Comparison of ENCODE assay signal across 8 cellular contexts in genomic region chr17:21042434-21043295, GRCh38. TPM values are rescaled to one million over a fixed set of nuclear protein-coding genes. Genes with fewer than 3 reads are reported as not detected.
DNase-seq lines count a peak whose midpoint lies in the region; ATAC-seq and TF ChIP-seq lines count a peak whose summit lies in the region.

Gene USP22, minus strand, starts transcription at chr17:21043011. Its CDS starts 176 bp downstream, at chr17:21042835.

- peak; percentile 50 for TF ChIP-seq POLR2A in HCT116 (IDR thresholded peaks at IDR 0.05; ENCODE audit: borderline replicate concordance, extremely low read depth, insufficient read depth, insufficient read length)
- TF ChIP-seq POLR2A in tibial nerve (IDR thresholded peaks at IDR 0.05), result peak; percentile 97

- H3K4me2 ChIP-seq in HCT116 (ENCODE audit: low read length), result peak within 1 kb of the TSS; percentile 74

- peak within 1 kb of the TSS; percentile 3 for H2AFZ ChIP-seq in HCT116 (ENCODE audit: low read depth, low read length, poor library complexity, severe bottlenecking)

- intact Hi-C loops in HCT116 (cut with micrococcal nuclease), result loop anchor here (2.0 to 5.0 kb wide), 4 partner anchors 75 to 470 kb away; partner anchors contain the start of gene TMEM11
- intact Hi-C loops in activated CD4-positive, alpha-beta memory T cell treated with anti-CD3 and anti-CD28 coated beads for 36 hours (cut with micrococcal nuclease), result loop anchor here (1.0 to 5.0 kb wide), 7 partner anchors 8 to 415 kb away; partner anchors contain the start of gene TMEM11
- intact Hi-C loops in naive thymus-derived CD4-positive, alpha-beta T cell (cut with micrococcal nuclease), result loop anchor here (1.0 to 10.0 kb wide), 18 partner anchors 8 to 1665 kb away; partner anchors contain the start of genes DHRS7B (in 2 of the 2), MAP2K3 (in 2 of the 2), NATD1 (in 2 of the 2) and TMEM11 (in 2 of the 2)

- peak within 1 kb of the TSS; percentile 77 to 94 for H3K4me3 ChIP-seq in HCT116 (replicated peaks in 1 of 2; ENCODE audit: low read depth in 1 of 2, low read length in 2 of 2)
- peak within 1 kb of the TSS; percentile 79 for H3K4me3 ChIP-seq in naive thymus-derived CD4-positive, alpha-beta T cell (ENCODE audit: low read length)
- H3K4me3 ChIP-seq in tibial nerve, result peak within 1 kb of the TSS; percentile 88 to 100 (median 94)

- peak within 1 kb of the TSS; percentile 95 for H3K27ac Mint-ChIP-seq in activated CD4-positive, alpha-beta memory T cell treated with anti-CD3 and anti-CD28 coated beads for 36 hours
- peak within 1 kb of the TSS; percentile 91 to 97 (median 94) for H3K27ac Mint-ChIP-seq in naive thymus-derived CD4-positive, alpha-beta T cell

- no peaks in the 10 kb centered on the region for H3K9me3 Mint-ChIP-seq in activated CD4-positive, alpha-beta memory T cell treated with anti-CD3 and anti-CD28 coated beads for 36 hours
- peaks cover 0 to 2% (median 0%) of the 10 kb centered on the region in 11 donors for H3K9me3 Mint-ChIP-seq in naive thymus-derived CD4-positive, alpha-beta T cell

- H3K9ac ChIP-seq in HCT116 (ENCODE audit: low read length), result peak within 1 kb of the TSS; percentile 95

- no peaks in the 10 kb centered on the region for H3K9me2 ChIP-seq in HCT116 (ENCODE audit: insufficient read depth)

- RAD21 ChIA-PET in HCT116 (lab: Charles Lee; ENCODE audit: low non-redundant PET in 1 of 2, low total read pairs in 2 of 2, uncharacterized antibody in 2 of 2, unreplicated experiment in 2 of 2), result interaction anchor here in 1 of 2 experiments (0.7 kb wide), 1 partner anchor 87 kb away, joined by 7 read pairs; no protein-coding TSS in a partner anchor

- peaks cover 14% of the 10 kb centered on the region for H4K20me1 ChIP-seq in HCT116 (ENCODE audit: insufficient read depth)

- POLR2A ChIA-PET in HCT116 (lab: Charles Lee), result interaction anchor here (0.8 to 2.5 kb wide), 9 partner anchors 8 to 244 kb away, joined by 3 to 12 read pairs (median 3); partner anchors contain the start of gene DHRS7B
- POLR2A ChIA-PET in activated CD4-positive, alpha-beta memory T cell treated with anti-CD3 and anti-CD28 coated beads for 36 hours (lab: Charles Lee), result interaction anchor here (0.8 to 3.6 kb wide), 12 partner anchors 8 to 245 kb away, joined by 3 to 26 read pairs (median 4); partner anchors contain the start of gene TMEM11
- POLR2A ChIA-PET in naive thymus-derived CD4-positive, alpha-beta T cell (lab: Charles Lee), result interaction anchor here (0.6 to 3.3 kb wide), 21 partner anchors 8 to 1065 kb away, joined by 3 to 20 read pairs (median 4); partner anchors contain the start of genes AKAP10, DHRS7B, NATD1 and TMEM11

- TF ChIP-seq CTCF in HCT116 (IDR thresholded peaks at IDR 0.05 in 2 of 3, conservative IDR thresholded peaks at IDR 0.05 in 1 of 3; ENCODE audit: borderline replicate concordance in 1 of 3, insufficient read depth in 1 of 3, low read depth in 2 of 3, low read length in 2 of 3), result no peak
- peak in 2 of 5 experiments; percentile 38 to 54 for TF ChIP-seq CTCF in tibial nerve (IDR thresholded peaks at IDR 0.05)

- ATAC-seq in HCT116 (peak; percentile 76), esophagus mucosa (peak; percentile 92)
- peak; percentile 65 for ATAC-seq in naive thymus-derived CD4-positive, alpha-beta T cell

- peak in 1 of 2 donors; percentile 73 for TF ChIP-seq EP300 in tibial nerve (IDR thresholded peaks at IDR 0.05)

- H3K4me3 Mint-ChIP-seq in activated CD4-positive, alpha-beta memory T cell treated with anti-CD3 and anti-CD28 coated beads for 36 hours, result peak within 1 kb of the TSS; percentile 98
- H3K4me3 Mint-ChIP-seq in naive thymus-derived CD4-positive, alpha-beta T cell, result peak within 1 kb of the TSS; percentile 90 to 97 (median 94)

- CTCF ChIA-PET in HCT116 (lab: Charles Lee), result interaction anchor here (0.7 to 2.7 kb wide), 13 partner anchors 10 to 415 kb away, joined by 3 to 20 read pairs (median 6); no protein-coding TSS in a partner anchor
- CTCF ChIA-PET in activated CD4-positive, alpha-beta memory T cell treated with anti-CD3 and anti-CD28 coated beads for 36 hours (lab: Charles Lee), result interaction anchor here (0.6 to 3.8 kb wide), 23 partner anchors 9 to 503 kb away, joined by 3 to 40 read pairs (median 5); partner anchors contain the start of gene DHRS7B
- CTCF ChIA-PET in naive thymus-derived CD4-positive, alpha-beta T cell (lab: Charles Lee), result interaction anchor here (0.8 to 2.3 kb wide), 13 partner anchors 8 to 470 kb away, joined by 3 to 10 read pairs (median 5); partner anchors contain the start of gene TMEM11

- TF ChIP-seq RAD21 in HCT116 (IDR thresholded peaks at IDR 0.05; ENCODE audit: low read depth), result no peak

- peaks cover 25% of the 10 kb centered on the region for H3K4me1 Mint-ChIP-seq in activated CD4-positive, alpha-beta memory T cell treated with anti-CD3 and anti-CD28 coated beads for 36 hours (ENCODE audit: low read depth)
- peaks cover 18 to 49% (median 35%) of the 10 kb centered on the region in 7 donors for H3K4me1 Mint-ChIP-seq in naive thymus-derived CD4-positive, alpha-beta T cell

- DNase-seq in SHP77 treated with DMSO at 0.1 percent for 48 hours (lab: John Stamatoyannopoulos, UW) (peak; percentile 45), SHP77 (lab: John Stamatoyannopoulos, UW) (no peak), HCT116 (ENCODE audit: low read depth, low spot score) (no peak), M059J (ENCODE audit: low read depth) (no peak), tibial nerve (ENCODE audit: low spot score in 2 of 2) (no peak)
- peak; percentile 56 for DNase-seq in activated CD4-positive, alpha-beta memory T cell treated with anti-CD3 and anti-CD28 coated beads for 36 hours
- DNase-seq in naive thymus-derived CD4-positive, alpha-beta T cell, result peak in 3 of 9 donors; percentile 84 to 93 (median 89)

- H3K27ac ChIP-seq in HCT116 (ENCODE audit: low read depth, low read length) (peak within 1 kb of the TSS; percentile 100), tibial nerve (peak within 1 kb of the TSS; percentile 99 to 100 (median 100))
- H3K27ac ChIP-seq in naive thymus-derived CD4-positive, alpha-beta T cell (ENCODE audit: low read depth, low read length), result peak within 1 kb of the TSS; percentile 100

- H3K27me3 Mint-ChIP-seq in activated CD4-positive, alpha-beta memory T cell treated with anti-CD3 and anti-CD28 coated beads for 36 hours, result no peaks in the 10 kb centered on the region
- H3K27me3 Mint-ChIP-seq in naive thymus-derived CD4-positive, alpha-beta T cell, result no peaks in the 10 kb centered on the region

- no TSS peak for BruUV-seq in HCT116 (replicated peaks; lab: Mats Ljungman, UMichigan)

- H3K36me3 Mint-ChIP-seq in activated CD4-positive, alpha-beta memory T cell treated with anti-CD3 and anti-CD28 coated beads for 36 hours, result peaks cover 8% of the 10 kb centered on the region
- peaks cover 0 to 2% (median 0%) of the 10 kb centered on the region in 5 donors for H3K36me3 Mint-ChIP-seq in naive thymus-derived CD4-positive, alpha-beta T cell

- WGBS in tibial nerve, 2 donors, result 1% methylated on average over 47 to 91 of the region's 91 CpGs

- H3K9me3 ChIP-seq in HCT116 (ENCODE audit: control insufficient read depth in 1 of 2, insufficient read depth in 1 of 2, low read depth in 1 of 2, low read length in 2 of 2), result no peaks in the 10 kb centered on the region
- H3K9me3 ChIP-seq in naive thymus-derived CD4-positive, alpha-beta T cell (ENCODE audit: control insufficient read depth in 2 of 3, low read length in 3 of 3), result no peaks in the 10 kb centered on the region
- H3K9me3 ChIP-seq in tibial nerve, result no peaks in the 10 kb centered on the region

- no peaks in the 10 kb centered on the region for H3K27me3 ChIP-seq in HCT116 (ENCODE audit: insufficient read depth, low read length)
- no peaks in the 10 kb centered on the region for H3K27me3 ChIP-seq in naive thymus-derived CD4-positive, alpha-beta T cell (ENCODE audit: control insufficient read depth in 2 of 2, insufficient read depth in 2 of 2, low read length in 2 of 2)
- H3K27me3 ChIP-seq in tibial nerve, result no peaks in the 10 kb centered on the region

- peaks cover 45% of the 10 kb centered on the region for H3K79me2 ChIP-seq in HCT116 (ENCODE audit: insufficient read depth, low read length)

- H3K4me1 ChIP-seq in HCT116 (ENCODE audit: control insufficient read depth in 1 of 2, insufficient read depth in 2 of 2, low read length in 2 of 2) (peaks cover 11 to 28% of the 10 kb centered on the region in 2 experiments), tibial nerve (peaks cover 0 to 44% (median 27%) of the 10 kb centered on the region in 4 donors)
- H3K4me1 ChIP-seq in naive thymus-derived CD4-positive, alpha-beta T cell (ENCODE audit: control insufficient read depth in 2 of 2, insufficient read depth in 2 of 2, low read length in 2 of 2), result peaks cover 12 to 23% of the 10 kb centered on the region in 2 donors

- H3K36me3 ChIP-seq in HCT116 (ENCODE audit: control insufficient read depth in 1 of 2, insufficient read depth in 2 of 2, low read length in 2 of 2), result peaks cover 5 to 7% of the 10 kb centered on the region in 2 experiments; a peak in 3 of 4 replicates
- H3K36me3 ChIP-seq in naive thymus-derived CD4-positive, alpha-beta T cell (ENCODE audit: control insufficient read depth in 2 of 3, insufficient read depth in 3 of 3, low read length in 3 of 3), result peaks cover 0 to 5% (median 2%) of the 10 kb centered on the region in 3 experiments
- H3K36me3 ChIP-seq in tibial nerve, result no peaks in the 10 kb centered on the region

TF ChIP-seq in HCT116, 20 proteins besides CTCF, POLR2A, EP300 and RAD21 (continues in another document):
- peak; percentile 11; the same call in 1 of the 2 replicates for TF ChIP-seq SIN3A (IDR thresholded peaks at IDR 0.05; ENCODE audit: low read depth)
- no peak for TF ChIP-seq MAX (IDR thresholded peaks at IDR 0.05)
- TF ChIP-seq SRF (IDR thresholded peaks at IDR 0.05; ENCODE audit: low read depth), result no peak
- no peak for TF ChIP-seq ZNF274 (IDR thresholded peaks at IDR 0.05; ENCODE audit: low read depth, low read length)
- peak; percentile 75 for TF ChIP-seq POLR2AphosphoS5 (IDR thresholded peaks at IDR 0.05; ENCODE audit: low read depth, low read length)
- TF ChIP-seq TCF7L2 (IDR thresholded peaks at IDR 0.05; ENCODE audit: borderline replicate concordance, extremely low read depth, insufficient read depth, insufficient read length), result peak; percentile 83
- TF ChIP-seq EZH2 (IDR thresholded peaks at IDR 0.05), result no peak
- TF ChIP-seq YY1 (IDR thresholded peaks at IDR 0.05; ENCODE audit: extremely low read depth, insufficient replicate concordance, low read depth, low read length), result peak; percentile 22
- peak; percentile 58; the same call in 1 of the 2 replicates for TF ChIP-seq SP1 (IDR thresholded peaks at IDR 0.05; ENCODE audit: low read depth)

RNA-seq across cellular contexts. Expression of gene USP22, which starts in this region (rescaled TPM):
- 210 TPM for total RNA-seq in HCT116 (2021; ENCODE audit: unreplicated experiment)
- 111 and 112 TPM in 2 replicates for polyA plus RNA-seq in HCT116 (2012)
- 144 and 170 TPM in 2 replicates for total RNA-seq in M059J (2014; rRNA removed; shearing (Covaris generic))
- total RNA-seq in activated CD4-positive, alpha-beta memory T cell treated with anti-CD3 and anti-CD28 coated beads for 36 hours, result 100 to 1,000 TPM; 120 to 124 TPM
- total RNA-seq in esophagus mucosa, result 93.8 TPM
- 100 to 1,000 TPM; 134 to 172 (median 159) TPM for total RNA-seq in naive thymus-derived CD4-positive, alpha-beta T cell
- polyA plus RNA-seq in naive thymus-derived CD4-positive, alpha-beta T cell, result 10 to 100 TPM; 35.0 to 50.7 TPM
- 100 to 1,000 TPM; 109 to 169 (median 133) TPM for total RNA-seq in tibial nerve

Comparison
In these comparisons a context has a peak if more than half of its experiments do, and no peak if none do; other contexts are left out.
1. DNase-seq: peak in SHP77 treated with DMSO at 0.1 percent for 48 hours (single experiment) and activated CD4-positive, alpha-beta memory T cell treated with anti-CD3 and anti-CD28 coated beads for 36 hours (single experiment); none in SHP77 (0 of 2), HCT116 (single experiment), M059J (single experiment) and tibial nerve (0 of 2).
2. Peak in every context shown above with its lines, with median percentiles within 50 percentile points of each other: ATAC-seq, H3K27ac ChIP-seq and H3K4me3 ChIP-seq.